12 cellular contexts compared by ENCODE assay signal in the genomic region with DNA sequence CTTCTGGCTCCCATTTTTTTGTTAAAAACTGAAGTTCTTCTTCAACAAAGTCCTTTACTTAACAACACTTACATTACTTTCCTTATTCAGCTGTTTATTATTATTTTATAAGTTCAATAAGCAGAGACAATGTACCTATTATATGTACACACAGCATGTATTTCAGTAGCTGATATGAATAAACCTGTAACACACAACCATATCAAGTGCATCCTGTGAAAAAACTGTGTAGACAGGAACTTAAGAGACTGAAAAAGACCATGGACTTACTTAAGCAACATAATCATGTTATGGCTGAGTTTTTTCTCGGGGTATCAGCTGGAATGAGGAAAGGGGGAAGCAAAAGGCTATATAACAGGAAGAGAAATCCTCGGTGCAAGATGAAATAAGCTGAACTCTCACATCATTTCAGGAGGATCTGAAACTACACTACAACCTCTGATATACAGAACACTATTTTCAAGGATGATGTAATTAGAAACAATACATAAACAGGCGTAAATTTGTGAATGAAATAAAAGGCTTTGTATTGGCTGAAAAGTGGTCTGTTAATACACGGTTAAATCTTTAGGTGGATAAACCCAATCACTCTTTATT.
DNase-seq lines count a peak whose midpoint lies in the region; ATAC-seq and TF ChIP-seq lines count a peak whose summit lies in the region.
"Had no signal": no experiment of that assay in that cellular context is flagged by ENCODE, and none has a peak within 500 bp of the region (broad histone marks: within the 10 kb centered on the region; RNA-seq: fewer than 3 reads in every experiment).

No MANE protein-coding gene starts in this region.

- H3K27me3 Mint-ChIP-seq in naive B cell = no peaks in the 10 kb centered on the region
- H3K27me3 Mint-ChIP-seq in T-helper 2 cell treated with Interferon-gamma antibody and Interleukin-4, amounts not matched to agents 5 μg/mL and 100 μg/mL, for 36 hours (ENCODE audit: low read depth) = no peaks in the 10 kb centered on the region

- H3K4me1 Mint-ChIP-seq in naive B cell = peaks cover 11 to 19% (median 13%) of the 10 kb centered on the region in 3 donors
- peaks cover 11% of the 10 kb centered on the region for H3K4me1 Mint-ChIP-seq in T-helper 2 cell treated with Interferon-gamma antibody and Interleukin-4, amounts not matched to agents 5 μg/mL and 100 μg/mL, for 36 hours (ENCODE audit: low read depth)

- H3K4me3 ChIP-seq in gastroesophageal sphincter = no peak overlapping the region

- no peaks in the 10 kb centered on the region for H3K9me3 ChIP-seq in gastroesophageal sphincter

- peak overlapping the region in 5 of 6 donors; percentile 69 to 91 (median 83) for H3K27ac Mint-ChIP-seq in naive B cell
- H3K27ac Mint-ChIP-seq in T-helper 2 cell treated with Interferon-gamma antibody and Interleukin-4, amounts not matched to agents 5 μg/mL and 100 μg/mL, for 36 hours = no peak overlapping the region

- peak; percentile 47 for DNase-seq in naive B cell
- DNase-seq in stimulated activated CD8-positive, alpha-beta memory T cell treated with anti-CD3 and anti-CD28 coated beads, Interleukin-4, amount 100 ng/mL, for 48 hours = no peak
- DNase-seq in T-helper 2 cell treated with Interferon-gamma antibody and Interleukin-4, amounts not matched to agents 5 μg/mL and 100 μg/mL, for 36 hours (ENCODE audit: low spot score) = no peak
- DNase-seq: dermis blood vessel endothelial cell, NCI-H2081 treated with DMSO at 0.1 percent for 48 hours, right cardiac atrium had no signal

- TF ChIP-seq POLR2A in gastroesophageal sphincter (IDR thresholded peaks at IDR 0.05) = no peak

- no peak for TF ChIP-seq EP300 in gastroesophageal sphincter (IDR thresholded peaks at IDR 0.05)

- H3K27me3 ChIP-seq in gastroesophageal sphincter = no peaks in the 10 kb centered on the region

- no peak for TF ChIP-seq CTCF in gastroesophageal sphincter (IDR thresholded peaks at IDR 0.05)

- H3K36me3 Mint-ChIP-seq in naive B cell = no peaks in the 10 kb centered on the region
- peaks cover 35% of the 10 kb centered on the region for H3K36me3 Mint-ChIP-seq in T-helper 2 cell treated with Interferon-gamma antibody and Interleukin-4, amounts not matched to agents 5 μg/mL and 100 μg/mL, for 36 hours (ENCODE audit: low read depth)

- H3K4me3 Mint-ChIP-seq in naive B cell = peak overlapping the region in 1 of 8 donors; percentile 46
- no peak overlapping the region for H3K4me3 Mint-ChIP-seq in T-helper 2 cell treated with Interferon-gamma antibody and Interleukin-4, amounts not matched to agents 5 μg/mL and 100 μg/mL, for 36 hours

- peaks cover 0 to 35% (median 13%) of the 10 kb centered on the region in 3 donors for H3K4me1 ChIP-seq in gastroesophageal sphincter

- H3K9me3 Mint-ChIP-seq in naive B cell = no peaks in the 10 kb centered on the region
- peaks cover 5% of the 10 kb centered on the region for H3K9me3 Mint-ChIP-seq in T-helper 2 cell treated with Interferon-gamma antibody and Interleukin-4, amounts not matched to agents 5 μg/mL and 100 μg/mL, for 36 hours
- H3K9me3 Mint-ChIP-seq: activated naive CD4-positive, alpha-beta T cell treated with anti-CD3 and anti-CD28 coated beads, Interleukin-2, amount 50 U/mL, for 72 hours had no signal

- peaks cover 0 to 47% of the 10 kb centered on the region in 2 donors for H3K36me3 ChIP-seq in gastroesophageal sphincter

- peak; percentile 56 for ATAC-seq in GM18907 (IDR thresholded peaks at IDR 0.05; ENCODE audit: unreplicated experiment)
- peak; percentile 48 for ATAC-seq in HG02623 (IDR thresholded peaks at IDR 0.05; ENCODE audit: unreplicated experiment)
- ATAC-seq in HG03571 (IDR thresholded peaks at IDR 0.05; ENCODE audit: unreplicated experiment) = peak; percentile 59
- peak; percentile 84 to 88 for ATAC-seq in naive B cell (ENCODE audit: low read depth in 2 of 2)
- no peak for ATAC-seq in GM19023 (IDR thresholded peaks at IDR 0.05; ENCODE audit: unreplicated experiment)
- no peak for ATAC-seq in gastroesophageal sphincter
- ATAC-seq: activated naive CD4-positive, alpha-beta T cell treated with anti-CD3 and anti-CD28 coated beads, Interleukin-2, amount 50 U/mL, for 72 hours had no signal

- WGBS in gastroesophageal sphincter (ENCODE audit: low coverage in 1 of 2), 2 donors = 68 to 82% methylated on average over 4 of the region's 4 CpGs

- H3K27ac ChIP-seq in gastroesophageal sphincter = no peak overlapping the region

Comparison
In these comparisons a context has a peak if more than half of its experiments do, and no peak if none do; other contexts are left out.
1. ATAC-seq: peak in GM18907 (single experiment), HG02623 (single experiment), HG03571 (single experiment) and naive B cell (2 of 2); none in GM19023 (single experiment) and gastroesophageal sphincter (single experiment).